Comparison of ENCODE assay signal across 16 cellular contexts in the genomic region with DNA sequence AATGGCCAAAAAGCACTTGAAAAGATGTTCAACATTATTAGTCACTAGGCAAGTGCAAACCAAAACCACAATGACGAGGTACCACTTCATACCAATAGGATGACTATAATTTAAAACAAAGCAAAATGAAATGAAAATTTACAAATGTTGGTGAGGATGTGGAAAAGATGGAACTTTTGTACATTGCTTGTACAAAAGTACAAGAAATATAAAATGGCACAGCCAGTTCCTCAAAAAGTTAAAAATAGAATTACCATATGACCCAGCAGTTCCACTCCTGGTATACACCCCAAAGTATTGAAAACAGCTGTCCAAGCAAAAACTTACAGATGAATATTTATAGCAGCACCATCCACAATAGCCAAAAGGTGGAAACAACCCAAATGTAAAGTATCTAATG.
DNase-seq lines count a peak whose midpoint lies in the region; TF ChIP-seq lines count a peak whose summit lies in the region.
"Had no signal": no experiment of that assay in that cellular context is flagged by ENCODE, and none has a peak within 500 bp of the region (broad histone marks: within the 10 kb centered on the region; RNA-seq: fewer than 3 reads in every experiment).

No MANE protein-coding gene starts in this region.

- no peak overlapping the region for H3K4me3 ChIP-seq in epithelial cell of esophagus (ENCODE audit: low read length)
- H3K4me3 ChIP-seq: dorsolateral prefrontal cortex had no signal

- H3K27me3 Mint-ChIP-seq in CD14-positive monocyte (ENCODE audit: low read depth in 3 of 3), result peaks cover 0 to 3% (median 1%) of the 10 kb centered on the region in 3 donors
- H3K27me3 Mint-ChIP-seq: stimulated activated memory B cell treated with anti-CD40 and anti-IgM and Interleukin-4, amounts not matched to agents 10 μg/mL and 1 μg/mL and 100 μg/mL, for 72 hours had no signal

- peak; percentile 90 for DNase-seq in EH (ENCODE audit: low read depth)
- DNase-seq in RKO (ENCODE audit: low spot score), result peak; percentile 67
- DNase-seq in epithelial cell of esophagus (ENCODE audit: low read depth), result peak; percentile 65
- DNase-seq in renal cortical epithelial cell (ENCODE audit: low read depth), result peak; percentile 57
- DNase-seq in NCI-H1694 treated with DMSO at 0.1 percent for 48 hours (lab: John Stamatoyannopoulos, UW), result no peak
- no peak for DNase-seq in CD14-positive monocyte (ENCODE audit: low spot score)
- DNase-seq in DMS79 treated with DMSO at 0.1 percent for 48 hours (lab: John Stamatoyannopoulos, UW), result no peak
- DNase-seq in pons (ENCODE audit: low spot score), result no peak
- DNase-seq: activated CD8-positive, alpha-beta memory T cell treated with anti-CD3 and anti-CD28 coated beads for 24 hours; activated naive CD4-positive, alpha-beta T cell treated with anti-CD3 and anti-CD28 coated beads, Interleukin-2, amount 10 ng/mL, durations not matched to agents 7 days and 5 days; dorsolateral prefrontal cortex; glutamatergic neuron; left cardiac atrium; MM.1S; stimulated activated CD4-positive, alpha-beta T cell treated with anti-CD3 and anti-CD28 coated beads, Interleukin-4, amount 100 ng/mL, for 4 hours had no signal

- no peak overlapping the region for H3K27ac Mint-ChIP-seq in CD14-positive monocyte
- H3K27ac Mint-ChIP-seq: activated naive CD4-positive, alpha-beta T cell treated with anti-CD3 and anti-CD28 coated beads, Interleukin-2, amount 10 ng/mL, durations not matched to agents 7 days and 5 days; stimulated activated memory B cell treated with anti-CD40 and anti-IgM and Interleukin-4, amounts not matched to agents 10 μg/mL and 1 μg/mL and 100 μg/mL, for 72 hours had no signal

- intact Hi-C loops in CD14-positive monocyte (cut with micrococcal nuclease), result no loop called here

- H3K36me3 Mint-ChIP-seq in CD14-positive monocyte, result no peaks in the 10 kb centered on the region
- H3K36me3 Mint-ChIP-seq: activated naive CD4-positive, alpha-beta T cell treated with anti-CD3 and anti-CD28 coated beads, Interleukin-2, amount 10 ng/mL, durations not matched to agents 7 days and 5 days; stimulated activated memory B cell treated with anti-CD40 and anti-IgM and Interleukin-4, amounts not matched to agents 10 μg/mL and 1 μg/mL and 100 μg/mL, for 72 hours had no signal

- TF ChIP-seq CTCF in epithelial cell of esophagus (IDR thresholded peaks at IDR 0.05; ENCODE audit: insufficient read depth, low read depth, low read length, missing control alignments), result no peak
- TF ChIP-seq CTCF in CD14-positive monocyte (IDR thresholded peaks at IDR 0.05), result no peak

- H3K9me3 Mint-ChIP-seq in CD14-positive monocyte, result peaks cover 16 to 26% (median 20%) of the 10 kb centered on the region in 7 donors

- no peak overlapping the region for H3K4me3 Mint-ChIP-seq in CD14-positive monocyte
- H3K4me3 Mint-ChIP-seq: activated naive CD4-positive, alpha-beta T cell treated with anti-CD3 and anti-CD28 coated beads, Interleukin-2, amount 10 ng/mL, durations not matched to agents 7 days and 5 days; stimulated activated memory B cell treated with anti-CD40 and anti-IgM and Interleukin-4, amounts not matched to agents 10 μg/mL and 1 μg/mL and 100 μg/mL, for 72 hours had no signal

- H3K4me1 Mint-ChIP-seq in CD14-positive monocyte, result no peaks in the 10 kb centered on the region
- H3K4me1 Mint-ChIP-seq: activated naive CD4-positive, alpha-beta T cell treated with anti-CD3 and anti-CD28 coated beads, Interleukin-2, amount 10 ng/mL, durations not matched to agents 7 days and 5 days; stimulated activated memory B cell treated with anti-CD40 and anti-IgM and Interleukin-4, amounts not matched to agents 10 μg/mL and 1 μg/mL and 100 μg/mL, for 72 hours had no signal

Comparison
In these comparisons a context has a peak if more than half of its experiments do, and no peak if none do; other contexts are left out.
1. DNase-seq: peak in EH (single experiment), RKO (single experiment), epithelial cell of esophagus (single experiment) and renal cortical epithelial cell (single experiment); none in NCI-H1694 treated with DMSO at 0.1 percent for 48 hours (single experiment), CD14-positive monocyte (single experiment), DMS79 treated with DMSO at 0.1 percent for 48 hours (single experiment) and pons (single experiment).